ENCODE assay signal across 23 cellular contexts in the genomic region with DNA sequence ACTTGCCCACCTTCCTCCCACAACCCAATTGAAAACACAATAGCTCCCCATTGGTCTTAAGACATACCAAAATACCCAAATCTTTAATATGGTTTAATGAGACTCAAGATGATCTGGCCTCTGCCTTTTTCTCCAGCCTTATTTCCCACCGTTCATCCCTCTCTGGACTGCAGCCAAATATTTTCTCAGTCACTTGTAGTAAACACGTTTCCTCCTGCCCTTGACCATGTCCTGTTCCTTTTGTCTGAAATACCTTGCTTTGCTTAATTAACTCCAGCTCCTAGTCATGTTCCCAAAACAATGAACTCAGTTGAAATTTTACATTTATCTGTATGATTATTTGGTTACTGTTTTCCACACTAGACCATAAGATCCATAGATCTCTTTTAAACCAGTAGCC. TPM values are rescaled to one million over a fixed set of nuclear protein-coding genes. Genes with fewer than 3 reads are reported as not detected.
DNase-seq lines count a peak whose midpoint lies in the region; ATAC-seq, FAIRE-seq and TF ChIP-seq lines count a peak whose summit lies in the region.
"Had no signal": no experiment of that assay in that cellular context is flagged by ENCODE, and none has a peak within 500 bp of the region (broad histone marks: within the 10 kb centered on the region; RNA-seq: fewer than 3 reads in every experiment).

No MANE protein-coding gene starts in this region.

- peak; percentile 42 for DNase-seq in DMS 273 (lab: John Stamatoyannopoulos, UW; ENCODE audit: unreplicated experiment)
- no peak for DNase-seq in DMS 273 treated with DMSO at 0.1 percent for 48 hours (lab: John Stamatoyannopoulos, UW)
- no peak for DNase-seq in RWPE2 (ENCODE audit: low spot score)
- peak; percentile 75 for DNase-seq in endothelial cell of umbilical vein (ENCODE audit: low read depth, low spot score)
- DNase-seq in psoas muscle, result no peak
- no peak for DNase-seq in adrenal gland
- DNase-seq in HPDE6-E6E7 (ENCODE audit: extremely low spot score), result no peak
- no peak for DNase-seq in GM12892 (ENCODE audit: insufficient read length)
- DNase-seq: activated CD4-positive, alpha-beta T cell treated with anti-CD3 and anti-CD28 coated beads for 36 hours; activated CD8-positive, alpha-beta memory T cell treated with anti-CD3 and anti-CD28 coated beads, Interleukin-2, amount 10 ng/mL, durations not matched to agents 7 days and 5 days; effector CD8-positive, alpha-beta T cell; NCI-H187; pancreas; stimulated activated CD4-positive, alpha-beta T cell treated with anti-CD3 and anti-CD28 coated beads, Interleukin-4, amount 100 ng/mL, for 1 hour; stomach; upper lobe of left lung had no signal

- H3K4me1 ChIP-seq in RWPE2 (ENCODE audit: insufficient read depth, poor library complexity, severe bottlenecking), result no peaks in the 10 kb centered on the region
- H3K4me1 ChIP-seq in endothelial cell of umbilical vein (ENCODE audit: control insufficient read depth, extremely low read depth, insufficient read depth, low read length), result peaks cover 11% of the 10 kb centered on the region
- no peaks in the 10 kb centered on the region for H3K4me1 ChIP-seq in psoas muscle
- no peaks in the 10 kb centered on the region for H3K4me1 ChIP-seq in adrenal gland (replicated peaks in 1 of 2)
- H3K4me1 ChIP-seq: pancreas, upper lobe of left lung had no signal

- CTCF ChIA-PET in endothelial cell of umbilical vein (lab: Charles Lee), result interaction anchor here (1.0 to 1.4 kb wide), 4 partner anchors 24 to 166 kb away, joined by 3 to 6 read pairs (median 4); a partner anchor contains a TSS

- intact Hi-C loops in endothelial cell of umbilical vein (cut with micrococcal nuclease) (no loop called here), psoas muscle (cut with DNase I) (no loop called here), adrenal gland (cut with DNase I) (no loop called here)

- TF ChIP-seq CTCF in RWPE2 (IDR thresholded peaks at IDR 0.05; ENCODE audit: poor library complexity, severe bottlenecking) (no peak), endothelial cell of umbilical vein (IDR thresholded peaks at IDR 0.05; ENCODE audit: extremely low read depth in 1 of 2, insufficient read depth in 1 of 2, low read depth in 1 of 2, low read length in 2 of 2) (no peak), psoas muscle (IDR thresholded peaks at IDR 0.05) (no peak), adrenal gland (IDR thresholded peaks at IDR 0.05) (no peak)

- peak overlapping the region; percentile 50 for H3K4me2 ChIP-seq in endothelial cell of umbilical vein (ENCODE audit: insufficient read depth, low read length)

- FAIRE-seq in endothelial cell of umbilical vein (lab: Jason Lieb, UNC), result peak; percentile 81
- FAIRE-seq in GM12892 (lab: Jason Lieb, UNC), result no peak
- FAIRE-seq: H54, islet of Langerhans, TTC549 had no signal

- H3K9ac ChIP-seq in endothelial cell of umbilical vein (replicated peaks; ENCODE audit: extremely low read depth, insufficient read depth, low read length), result peak overlapping the region; percentile 16

- no peaks in the 10 kb centered on the region for H3K9me1 ChIP-seq in endothelial cell of umbilical vein (replicated peaks; ENCODE audit: control insufficient read depth, extremely low read depth, insufficient read depth, low read length)

- no TSS peak for BruUV-seq in endothelial cell of umbilical vein (replicated peaks; lab: Mats Ljungman, UMichigan)

- no peaks in the 10 kb centered on the region for H3K79me2 ChIP-seq in endothelial cell of umbilical vein (ENCODE audit: control insufficient read depth, insufficient read depth, low read length)

- no peaks in the 10 kb centered on the region for H4K20me1 ChIP-seq in endothelial cell of umbilical vein (replicated peaks; ENCODE audit: control insufficient read depth, extremely low read depth, insufficient read depth, low read length)

- 2 to 5% (median 4%) methylated on average over 2 of the region's 2 CpGs for WGBS in psoas muscle, 3 donors
- 0 to 11% (median 6%) methylated on average over 2 of the region's 2 CpGs for WGBS in adrenal gland, 4 donors

- ATAC-seq in RWPE2 (ENCODE audit: low read depth), result 0 out of 3 replicates have a peak, but pooled peaks have one; percentile 23
- peak in 3 of 4 donors; percentile 16 to 35 (median 27) for ATAC-seq in psoas muscle
- ATAC-seq: activated CD4-positive, alpha-beta T cell treated with anti-CD3 and anti-CD28 coated beads for 36 hours; activated CD8-positive, alpha-beta memory T cell treated with anti-CD3 and anti-CD28 coated beads, Interleukin-2, amount 10 ng/mL, durations not matched to agents 7 days and 5 days; activated T-helper 17 cell treated with anti-CD3 and anti-CD28 coated beads, Interleukin-2, amount 50 U/mL, for 72 hours had no signal

- no peak overlapping the region for H2AFZ ChIP-seq in endothelial cell of umbilical vein (ENCODE audit: low read depth, low read length)

- H3K27me3 ChIP-seq in RWPE2 (ENCODE audit: insufficient read depth, poor library complexity, severe bottlenecking) (no peaks in the 10 kb centered on the region), endothelial cell of umbilical vein (ENCODE audit: control insufficient read depth in 2 of 2, insufficient read depth in 2 of 2, low read length in 2 of 2) (no peaks in the 10 kb centered on the region), psoas muscle (ENCODE audit: insufficient read depth in 3 of 3, low read length in 2 of 3) (no peaks in the 10 kb centered on the region), adrenal gland (no peaks in the 10 kb centered on the region)
- H3K27me3 ChIP-seq: pancreas, stomach, upper lobe of left lung had no signal

- H3K27ac ChIP-seq in RWPE2 (ENCODE audit: poor library complexity, severe bottlenecking) (no peak overlapping the region), endothelial cell of umbilical vein (ENCODE audit: insufficient read depth, low read depth, low read length) (peak overlapping the region; percentile 6), psoas muscle (no peak overlapping the region), adrenal gland (no peak overlapping the region)
- H3K27ac ChIP-seq: 22Rv1, skin epidermis, stomach, upper lobe of left lung had no signal

- H3K36me3 ChIP-seq in RWPE2 (ENCODE audit: low read depth) (peaks cover 17% of the 10 kb centered on the region), endothelial cell of umbilical vein (ENCODE audit: control insufficient read depth in 2 of 2, extremely low read depth in 1 of 2, insufficient read depth in 2 of 2, low read length in 2 of 2) (peaks cover 2 to 6% of the 10 kb centered on the region in 2 experiments), psoas muscle (ENCODE audit: insufficient read depth in 1 of 2, low read depth in 1 of 2) (peaks cover 4 to 39% of the 10 kb centered on the region in 2 donors), adrenal gland (replicated peaks in 1 of 2) (peaks cover 0 to 27% of the 10 kb centered on the region in 2 donors)

- H3K9me3 ChIP-seq in RWPE2 (ENCODE audit: severe bottlenecking) (no peaks in the 10 kb centered on the region), endothelial cell of umbilical vein (replicated peaks; ENCODE audit: control insufficient read depth, insufficient read depth, low read length) (no peaks in the 10 kb centered on the region), psoas muscle (no peaks in the 10 kb centered on the region), adrenal gland (replicated peaks in 1 of 3) (no peaks in the 10 kb centered on the region)
- H3K9me3 ChIP-seq: pancreas, stomach, upper lobe of left lung had no signal

- dilution Hi-C loops in endothelial cell of umbilical vein (cut with MboI; ENCODE audit: extremely low pct_ligation_motif_present, low sequenced_read_pairs), result no loop called here

- POLR2A ChIA-PET in endothelial cell of umbilical vein (lab: Charles Lee), result no interaction called here

- TF ChIP-seq POLR2A in endothelial cell of umbilical vein (IDR thresholded peaks at IDR 0.05; ENCODE audit: low read depth, low read length), result no peak
- no peak for TF ChIP-seq POLR2A in adrenal gland (IDR thresholded peaks at IDR 0.05)
- TF ChIP-seq POLR2A in GM12892 (IDR thresholded peaks at IDR 0.05; ENCODE audit: low read depth, low read length), result no peak

- no peak overlapping the region for H3K4me3 ChIP-seq in RWPE2 (ENCODE audit: severe bottlenecking)
- no peak overlapping the region for H3K4me3 ChIP-seq in endothelial cell of umbilical vein (replicated peaks in 1 of 3; ENCODE audit: insufficient read depth in 1 of 3, low read depth in 1 of 3, low read length in 3 of 3)
- H3K4me3 ChIP-seq in psoas muscle, result no peak overlapping the region
- H3K4me3 ChIP-seq in adrenal gland, result no peak overlapping the region
- H3K4me3 ChIP-seq: lung, pancreas, skin epidermis, stomach, upper lobe of left lung had no signal

RNA-seq across cellular contexts. Expression of a gene that starts 8.4 kb away (rescaled TPM):
- total RNA-seq in endothelial cell of umbilical vein (45.7 and 49.9 TPM in 2 replicates), psoas muscle (10 to 100 TPM; 14.1 to 25.9 (median 17.6) TPM), adrenal gland (10 to 100 TPM; 10.8 to 37.7 (median 22.8) TPM)
- polyA plus RNA-seq in endothelial cell of umbilical vein (15.4 and 25.7 TPM in 2 replicates), psoas muscle (10 to 100 TPM; 14.2 to 26.0 (median 25.4) TPM), adrenal gland (10 to 100 TPM; 19.5 to 22.0 (median 21.6) TPM)
- 28.7 and 30.3 TPM in 2 replicates for polyA plus RNA-seq in endothelial cell of umbilical vein (2011; cell fraction: cytosol; rRNA removed)
- polyA plus RNA-seq in endothelial cell of umbilical vein (2011; cell fraction: nucleus; rRNA removed), result 36.4 and 52.6 TPM in 2 replicates
- 21.4 and 32.6 TPM in 2 replicates for polyA plus RNA-seq in endothelial cell of umbilical vein (2012)
- polyA minus RNA-seq in endothelial cell of umbilical vein, result 52.7 and 75.3 TPM in 2 replicates
- 19.3 TPM for polyA minus RNA-seq in endothelial cell of umbilical vein (2011; cell fraction: cytosol; rRNA and poly(A)+ RNA removed)
- polyA minus RNA-seq in endothelial cell of umbilical vein (2011; cell fraction: nucleus; rRNA and poly(A)+ RNA removed), result 34.6 and 56.3 TPM in 2 replicates
- polyA plus RNA-seq in GM12892 (2012; ENCODE audit: missing spikeins), result 33.5 TPM

RNA-seq across cellular contexts. Expression of a gene that starts 57.0 kb away (rescaled TPM):
- total RNA-seq in endothelial cell of umbilical vein, result 116 and 122 TPM in 2 replicates
- polyA plus RNA-seq in endothelial cell of umbilical vein, result 63.2 and 75.2 TPM in 2 replicates
- polyA plus RNA-seq in endothelial cell of umbilical vein (2011; cell fraction: cytosol; rRNA removed), result 62.2 and 64.5 TPM in 2 replicates
- polyA plus RNA-seq in endothelial cell of umbilical vein (2011; cell fraction: nucleus; rRNA removed), result 61.7 and 70.8 TPM in 2 replicates
- 129 and 153 TPM in 2 replicates for polyA plus RNA-seq in endothelial cell of umbilical vein (2012)
- polyA minus RNA-seq in endothelial cell of umbilical vein, result 218 and 228 TPM in 2 replicates
- 26.6 TPM for polyA minus RNA-seq in endothelial cell of umbilical vein (2011; cell fraction: cytosol; rRNA and poly(A)+ RNA removed)
- 62.6 and 93.7 TPM in 2 replicates for polyA minus RNA-seq in endothelial cell of umbilical vein (2011; cell fraction: nucleus; rRNA and poly(A)+ RNA removed)
- total RNA-seq in psoas muscle, result 100 to 1,000 TPM; 109 to 199 (median 170) TPM
- 100 to 1,000 TPM in 1 of 3 donors, 10 to 100 TPM in 2; 58.5 to 107 (median 81.7) TPM for polyA plus RNA-seq in psoas muscle
- total RNA-seq in adrenal gland, result 100 to 1,000 TPM; 119 to 179 (median 139) TPM
- polyA plus RNA-seq in adrenal gland, result 100 to 1,000 TPM in 1 of 3 donors, 10 to 100 TPM in 2; 41.5 to 117 (median 82.9) TPM
- polyA plus RNA-seq in GM12892 (2012; ENCODE audit: missing spikeins), result 16.1 TPM

Comparison
In these comparisons a context has a peak if more than half of its experiments do, and no peak if none do; other contexts are left out.
1. DNase-seq: peak in DMS 273 (single experiment) and endothelial cell of umbilical vein (single experiment); none in DMS 273 treated with DMSO at 0.1 percent for 48 hours (single experiment), RWPE2 (single experiment), psoas muscle (0 of 2), adrenal gland (0 of 7), HPDE6-E6E7 (single experiment) and GM12892 (single experiment).